Comparison of ENCODE assay signal across 9 cellular contexts in the genomic region with DNA sequence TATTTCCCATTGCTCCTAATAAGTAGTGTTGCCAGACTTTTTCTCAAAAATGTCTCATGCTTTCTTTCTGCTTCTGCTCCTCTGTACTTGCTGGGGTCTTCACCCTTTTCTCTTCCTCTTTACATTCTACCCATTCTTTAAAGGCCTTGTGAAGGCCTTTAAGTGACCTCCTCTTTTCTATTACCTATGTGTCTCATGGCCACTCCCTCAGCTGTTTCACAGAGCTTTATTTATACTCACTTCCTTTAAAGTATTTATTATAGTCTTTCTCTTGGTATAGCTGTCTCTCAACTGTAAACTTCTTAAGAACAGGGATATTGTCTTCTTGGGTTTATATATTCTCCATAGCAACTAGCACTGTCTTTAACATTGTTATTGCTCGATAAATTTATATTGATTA. TPM values are rescaled to one million over a fixed set of nuclear protein-coding genes. Genes with fewer than 3 reads are reported as not detected.
DNase-seq lines count a peak whose midpoint lies in the region; ATAC-seq, FAIRE-seq and TF ChIP-seq lines count a peak whose summit lies in the region.
"Had no signal": no experiment of that assay in that cellular context is flagged by ENCODE, and none has a peak within 500 bp of the region (broad histone marks: within the 10 kb centered on the region; RNA-seq: fewer than 3 reads in every experiment).

No MANE protein-coding gene starts in this region.

- H3K4me1 ChIP-seq in stomach, result peaks cover 0 to 56% (median 26%) of the 10 kb centered on the region in 4 donors

- CTCF ChIA-PET in WTC11 (lab: Charles Lee), result interaction anchor here (0.7 kb wide), 1 partner anchor 117 kb away, joined by 3 read pairs; no protein-coding TSS in a partner anchor

- no peak for ATAC-seq in WTC11

- no peak for TF ChIP-seq EP300 in stomach (IDR thresholded peaks at IDR 0.05)

- peak overlapping the region in 4 of 5 donors; percentile 82 to 88 (median 86) for H3K27ac ChIP-seq in stomach

- peak overlapping the region; percentile 20 for H3K27ac Mint-ChIP-seq in T-helper 1 cell treated with Interleukin-12 subunit alpha and Interleukin-12 subunit beta and Interleukin-4 antibody, amounts not matched to agents 30 μg/mL and 1 μg/mL, for 36 hours
- H3K27ac Mint-ChIP-seq in WTC11, result peak overlapping the region; percentile 92

- H3K4me3 ChIP-seq in iPS-11a (ENCODE audit: low read depth, low read length) (peak overlapping the region; percentile 49), stomach (peak overlapping the region; percentile 60 to 68 (median 66))

- H3K36me3 ChIP-seq in stomach, result peaks cover 10 to 40% (median 36%) of the 10 kb centered on the region in 4 donors

- intact Hi-C loops in stomach (cut with DNase I; ENCODE audit: low total_unique reads), result no loop called here

- FAIRE-seq in RCC 7860 (lab: Jason Lieb, UNC), result no peak

- H3K9me3 ChIP-seq in stomach, result no peaks in the 10 kb centered on the region

- POLR2A ChIA-PET in WTC11 (lab: Charles Lee), result interaction anchor here (1.1 to 1.2 kb wide), 2 partner anchors 12 to 117 kb away, joined by 4 to 7 read pairs; a partner anchor contains a TSS

- no peak for DNase-seq in T-helper 1 cell
- no peak for DNase-seq in WTC11 (ENCODE audit: low spot score)
- no peak for DNase-seq in stomach
- DNase-seq in RCC 7860 (ENCODE audit: low spot score), result no peak
- DNase-seq in putamen (ENCODE audit: low spot score), result no peak
- DNase-seq in AG20443 (ENCODE audit: low spot score), result no peak

- H3K4me3 Mint-ChIP-seq in T-helper 1 cell treated with Interleukin-12 subunit alpha and Interleukin-12 subunit beta and Interleukin-4 antibody, amounts not matched to agents 30 μg/mL and 1 μg/mL, for 36 hours, result peak overlapping the region; percentile 81
- H3K4me3 Mint-ChIP-seq in WTC11, result peak overlapping the region; percentile 92

- H3K4me1 Mint-ChIP-seq in T-helper 1 cell treated with Interleukin-12 subunit alpha and Interleukin-12 subunit beta and Interleukin-4 antibody, amounts not matched to agents 30 μg/mL and 1 μg/mL, for 36 hours (ENCODE audit: low read depth), result peaks cover 23% of the 10 kb centered on the region
- peaks cover 8% of the 10 kb centered on the region for H3K4me1 Mint-ChIP-seq in WTC11

- TF ChIP-seq CTCF in WTC11 (IDR thresholded peaks at IDR 0.05) (no peak), stomach (IDR thresholded peaks at IDR 0.05) (no peak)

- H3K36me3 Mint-ChIP-seq in T-helper 1 cell treated with Interleukin-12 subunit alpha and Interleukin-12 subunit beta and Interleukin-4 antibody, amounts not matched to agents 30 μg/mL and 1 μg/mL, for 36 hours (ENCODE audit: low read depth), result peaks cover 15% of the 10 kb centered on the region
- H3K36me3 Mint-ChIP-seq in WTC11, result peaks cover 40% of the 10 kb centered on the region

- peaks cover 9% of the 10 kb centered on the region for H3K27me3 Mint-ChIP-seq in T-helper 1 cell treated with Interleukin-12 subunit alpha and Interleukin-12 subunit beta and Interleukin-4 antibody, amounts not matched to agents 30 μg/mL and 1 μg/mL, for 36 hours (ENCODE audit: low read depth)
- H3K27me3 Mint-ChIP-seq in WTC11 (ENCODE audit: low read depth), result no peaks in the 10 kb centered on the region

- TF ChIP-seq POLR2A in stomach (IDR thresholded peaks at IDR 0.05), result no peak

- WGBS in stomach, 5 donors, result 8 to 38% (median 12%) methylated on average over 1 of the region's 1 CpG

- no peaks in the 10 kb centered on the region for H3K27me3 ChIP-seq in stomach

- H3K9me3 Mint-ChIP-seq in T-helper 1 cell treated with Interleukin-12 subunit alpha and Interleukin-12 subunit beta and Interleukin-4 antibody, amounts not matched to agents 30 μg/mL and 1 μg/mL, for 36 hours, result no peaks in the 10 kb centered on the region
- no peaks in the 10 kb centered on the region for H3K9me3 Mint-ChIP-seq in WTC11

TF ChIP-seq in WTC11, 78 proteins besides CTCF, POLR2A, EP300 and RAD21:
- TF ChIP-seq CREB1 (CRISPR knock-in tag; IDR thresholded peaks at IDR 0.05) (no peak), SMAD4 (CRISPR knock-in tag; IDR thresholded peaks at IDR 0.05) (no peak), CBFB (CRISPR knock-in tag; IDR thresholded peaks at IDR 0.05; ENCODE audit: low read depth) (no peak), ELF4 (CRISPR knock-in tag; IDR thresholded peaks at IDR 0.05; ENCODE audit: low read depth) (no peak)
- TF ChIP-seq, protein P1, sequence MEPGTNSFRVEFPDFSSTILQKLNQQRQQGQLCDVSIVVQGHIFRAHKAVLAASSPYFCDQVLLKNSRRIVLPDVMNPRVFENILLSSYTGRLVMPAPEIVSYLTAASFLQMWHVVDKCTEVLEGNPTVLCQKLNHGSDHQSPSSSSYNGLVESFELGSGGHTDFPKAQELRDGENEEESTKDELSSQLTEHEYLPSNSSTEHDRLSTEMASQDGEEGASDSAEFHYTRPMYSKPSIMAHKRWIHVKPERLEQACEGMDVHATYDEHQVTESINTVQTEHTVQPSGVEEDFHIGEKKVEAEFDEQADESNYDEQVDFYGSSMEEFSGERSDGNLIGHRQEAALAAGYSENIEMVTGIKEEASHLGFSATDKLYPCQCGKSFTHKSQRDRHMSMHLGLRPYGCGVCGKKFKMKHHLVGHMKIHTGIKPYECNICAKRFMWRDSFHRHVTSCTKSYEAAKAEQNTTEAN (CRISPR knock-in tag; IDR thresholded peaks at IDR 0.05), result no peak
- TF ChIP-seq, protein P2, sequence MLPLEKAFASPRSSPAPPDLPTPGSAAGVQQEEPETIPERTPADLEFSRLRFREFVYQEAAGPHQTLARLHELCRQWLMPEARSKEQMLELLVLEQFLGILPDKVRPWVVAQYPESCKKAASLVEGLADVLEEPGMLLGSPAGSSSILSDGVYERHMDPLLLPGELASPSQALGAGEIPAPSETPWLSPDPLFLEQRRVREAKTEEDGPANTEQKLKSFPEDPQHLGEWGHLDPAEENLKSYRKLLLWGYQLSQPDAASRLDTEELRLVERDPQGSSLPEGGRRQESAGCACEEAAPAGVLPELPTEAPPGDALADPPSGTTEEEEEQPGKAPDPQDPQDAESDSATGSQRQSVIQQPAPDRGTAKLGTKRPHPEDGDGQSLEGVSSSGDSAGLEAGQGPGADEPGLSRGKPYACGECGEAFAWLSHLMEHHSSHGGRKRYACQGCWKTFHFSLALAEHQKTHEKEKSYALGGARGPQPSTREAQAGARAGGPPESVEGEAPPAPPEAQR (CRISPR knock-in tag; IDR thresholded peaks at IDR 0.05), result no peak
- TF ChIP-seq, protein P3, sequence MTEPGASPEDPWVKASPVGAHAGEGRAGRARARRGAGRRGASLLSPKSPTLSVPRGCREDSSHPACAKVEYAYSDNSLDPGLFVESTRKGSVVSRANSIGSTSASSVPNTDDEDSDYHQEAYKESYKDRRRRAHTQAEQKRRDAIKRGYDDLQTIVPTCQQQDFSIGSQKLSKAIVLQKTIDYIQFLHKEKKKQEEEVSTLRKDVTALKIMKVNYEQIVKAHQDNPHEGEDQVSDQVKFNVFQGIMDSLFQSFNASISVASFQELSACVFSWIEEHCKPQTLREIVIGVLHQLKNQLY (CRISPR knock-in tag; IDR thresholded peaks at IDR 0.05), result no peak
- TF ChIP-seq, protein P4, sequence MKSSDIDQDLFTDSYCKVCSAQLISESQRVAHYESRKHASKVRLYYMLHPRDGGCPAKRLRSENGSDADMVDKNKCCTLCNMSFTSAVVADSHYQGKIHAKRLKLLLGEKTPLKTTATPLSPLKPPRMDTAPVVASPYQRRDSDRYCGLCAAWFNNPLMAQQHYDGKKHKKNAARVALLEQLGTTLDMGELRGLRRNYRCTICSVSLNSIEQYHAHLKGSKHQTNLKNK (CRISPR knock-in tag; IDR thresholded peaks at IDR 0.05), result no peak
TF ChIP-seq in WTC11: peak in this region for 0.

RNA-seq across cellular contexts. Expression of a gene that starts 0.8 kb away (rescaled TPM):
- 39.5 to 46.1 TPM (median 43.3 TPM) in 3 replicates for total RNA-seq in WTC11 (2021)
- total RNA-seq in stomach, result 10 to 100 TPM; 13.4 to 33.4 (median 16.8) TPM
- polyA plus RNA-seq in stomach, result 10 to 100 TPM; 13.2 to 30.9 (median 18.6) TPM

RNA-seq across cellular contexts. Expression of a gene that starts 24.5 kb away (rescaled TPM):
- not detected in 3 replicates for total RNA-seq in WTC11 (2021)
- 10 to 100 TPM in 1 of 5 donors, under 1 TPM in 1, not detected in 3; 0.55 to 37.1 TPM for total RNA-seq in stomach
- polyA plus RNA-seq in stomach, result under 1 TPM in 1 of 3 donors, not detected in 2; 0.13 TPM
- total RNA-seq: Daoy had no signal
